Comparison of ENCODE assay signal across 1 cellular context in the genomic region with DNA sequence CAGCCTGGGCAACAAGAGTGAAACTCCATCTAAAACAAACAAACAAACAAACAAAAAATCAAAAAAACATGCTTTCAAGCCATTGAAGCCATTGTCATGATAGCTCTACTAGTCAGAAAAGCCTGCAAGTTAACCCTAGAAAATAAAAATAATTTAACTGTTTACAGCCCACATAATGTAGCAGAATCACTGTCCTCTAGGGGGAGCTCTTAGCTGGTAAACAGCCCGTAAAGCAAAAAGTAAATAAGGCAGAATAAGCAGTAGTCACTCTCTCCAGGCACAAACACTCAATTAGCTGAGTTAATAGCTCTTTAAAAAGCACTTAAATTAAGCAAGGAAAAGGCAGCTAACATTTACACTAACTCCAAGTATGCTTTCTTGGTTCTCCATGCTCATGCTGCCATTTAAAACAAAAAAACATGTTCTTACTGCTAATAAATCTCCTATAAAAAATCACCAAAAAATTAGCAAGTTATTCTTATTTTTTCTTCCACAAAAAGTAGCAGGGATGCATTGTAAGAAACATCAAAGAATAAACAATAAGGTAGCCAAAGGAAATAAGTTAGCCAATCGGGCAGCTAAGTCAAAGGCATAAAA.
A peak's percentile ranks its signal among the peaks of the same experiment; 100 is the strongest.
TF ChIP-seq lines count a peak whose summit lies in the region.

No MANE protein-coding gene starts in this region.

TF ChIP-seq in GM12878, 131 proteins besides CTCF, POLR2A, EP300 and RAD21:
- TF ChIP-seq SMC3 (IDR thresholded peaks at IDR 0.05; ENCODE audit: borderline replicate concordance, low read length) (peak; percentile 45; the same call in 1 of the 2 replicates), ELK1 (IDR thresholded peaks at IDR 0.05; ENCODE audit: low read depth, low read length) (peak; percentile 20; the same call in 1 of the 2 replicates), MTA3 (IDR thresholded peaks at IDR 0.05; ENCODE audit: borderline replicate concordance, low read length) (no peak), FOXK2 (IDR thresholded peaks at IDR 0.05) (peak; percentile 73)
